Comparison of ENCODE assay signal across 2 cellular contexts in the genomic region with DNA sequence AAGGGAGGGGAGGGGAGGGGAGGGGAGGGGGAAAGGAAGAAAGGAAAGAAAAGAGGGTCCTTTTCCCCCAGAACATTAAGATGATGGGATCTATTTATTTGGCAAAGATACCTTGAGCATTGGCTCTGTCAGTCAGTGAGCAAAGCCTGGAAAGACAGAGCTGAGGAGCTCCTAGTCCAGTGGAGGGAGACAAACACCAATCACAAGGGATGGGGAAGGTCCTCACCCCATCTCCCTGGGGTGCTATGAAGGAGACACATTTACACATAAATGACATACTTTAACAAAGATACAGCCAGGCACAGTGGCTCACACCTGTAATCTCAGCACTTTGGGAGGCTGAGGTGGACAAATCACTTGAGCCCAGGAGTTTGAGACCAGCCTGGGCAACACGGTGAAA.
TF ChIP-seq lines count a peak whose summit lies in the region.

No MANE protein-coding gene starts in this region.

TF ChIP-seq in HEK293, 187 proteins besides CTCF, POLR2A, EP300 and RAD21:
- TF ChIP-seq, protein P1, sequence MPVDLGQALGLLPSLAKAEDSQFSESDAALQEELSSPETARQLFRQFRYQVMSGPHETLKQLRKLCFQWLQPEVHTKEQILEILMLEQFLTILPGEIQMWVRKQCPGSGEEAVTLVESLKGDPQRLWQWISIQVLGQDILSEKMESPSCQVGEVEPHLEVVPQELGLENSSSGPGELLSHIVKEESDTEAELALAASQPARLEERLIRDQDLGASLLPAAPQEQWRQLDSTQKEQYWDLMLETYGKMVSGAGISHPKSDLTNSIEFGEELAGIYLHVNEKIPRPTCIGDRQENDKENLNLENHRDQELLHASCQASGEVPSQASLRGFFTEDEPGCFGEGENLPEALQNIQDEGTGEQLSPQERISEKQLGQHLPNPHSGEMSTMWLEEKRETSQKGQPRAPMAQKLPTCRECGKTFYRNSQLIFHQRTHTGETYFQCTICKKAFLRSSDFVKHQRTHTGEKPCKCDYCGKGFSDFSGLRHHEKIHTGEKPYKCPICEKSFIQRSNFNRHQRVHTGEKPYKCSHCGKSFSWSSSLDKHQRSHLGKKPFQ (tag by site-specific recombination; IDR thresholded peaks at IDR 0.05): peak; percentile 24; the same call in 1 of the 2 replicates
- TF ChIP-seq OVOL3 (tag by site-specific recombination; IDR thresholded peaks at IDR 0.05) (no peak), SCRT2 (tag by site-specific recombination; IDR thresholded peaks at IDR 0.05) (no peak), ZNF274 (IDR thresholded peaks at IDR 0.05; ENCODE audit: low read length) (no peak), ZNF274 (tag by site-specific recombination; IDR thresholded peaks at IDR 0.05; ENCODE audit: borderline replicate concordance) (no peak), ZNF664 (tag by site-specific recombination; IDR thresholded peaks at IDR 0.05) (no peak), GLI2 (tag by site-specific recombination; IDR thresholded peaks at IDR 0.05; ENCODE audit: borderline replicate concordance, low read depth) (no peak), ZNF423 (tag by site-specific recombination; IDR thresholded peaks at IDR 0.05) (0 out of 2 replicates have a peak, but pooled peaks have one; percentile 26), ZBTB21 (tag by site-specific recombination; IDR thresholded peaks at IDR 0.05) (no peak)

TF ChIP-seq in K562, 482 proteins besides CTCF, POLR2A, EP300 and RAD21 (continued from another document):
- TF ChIP-seq, protein P2, sequence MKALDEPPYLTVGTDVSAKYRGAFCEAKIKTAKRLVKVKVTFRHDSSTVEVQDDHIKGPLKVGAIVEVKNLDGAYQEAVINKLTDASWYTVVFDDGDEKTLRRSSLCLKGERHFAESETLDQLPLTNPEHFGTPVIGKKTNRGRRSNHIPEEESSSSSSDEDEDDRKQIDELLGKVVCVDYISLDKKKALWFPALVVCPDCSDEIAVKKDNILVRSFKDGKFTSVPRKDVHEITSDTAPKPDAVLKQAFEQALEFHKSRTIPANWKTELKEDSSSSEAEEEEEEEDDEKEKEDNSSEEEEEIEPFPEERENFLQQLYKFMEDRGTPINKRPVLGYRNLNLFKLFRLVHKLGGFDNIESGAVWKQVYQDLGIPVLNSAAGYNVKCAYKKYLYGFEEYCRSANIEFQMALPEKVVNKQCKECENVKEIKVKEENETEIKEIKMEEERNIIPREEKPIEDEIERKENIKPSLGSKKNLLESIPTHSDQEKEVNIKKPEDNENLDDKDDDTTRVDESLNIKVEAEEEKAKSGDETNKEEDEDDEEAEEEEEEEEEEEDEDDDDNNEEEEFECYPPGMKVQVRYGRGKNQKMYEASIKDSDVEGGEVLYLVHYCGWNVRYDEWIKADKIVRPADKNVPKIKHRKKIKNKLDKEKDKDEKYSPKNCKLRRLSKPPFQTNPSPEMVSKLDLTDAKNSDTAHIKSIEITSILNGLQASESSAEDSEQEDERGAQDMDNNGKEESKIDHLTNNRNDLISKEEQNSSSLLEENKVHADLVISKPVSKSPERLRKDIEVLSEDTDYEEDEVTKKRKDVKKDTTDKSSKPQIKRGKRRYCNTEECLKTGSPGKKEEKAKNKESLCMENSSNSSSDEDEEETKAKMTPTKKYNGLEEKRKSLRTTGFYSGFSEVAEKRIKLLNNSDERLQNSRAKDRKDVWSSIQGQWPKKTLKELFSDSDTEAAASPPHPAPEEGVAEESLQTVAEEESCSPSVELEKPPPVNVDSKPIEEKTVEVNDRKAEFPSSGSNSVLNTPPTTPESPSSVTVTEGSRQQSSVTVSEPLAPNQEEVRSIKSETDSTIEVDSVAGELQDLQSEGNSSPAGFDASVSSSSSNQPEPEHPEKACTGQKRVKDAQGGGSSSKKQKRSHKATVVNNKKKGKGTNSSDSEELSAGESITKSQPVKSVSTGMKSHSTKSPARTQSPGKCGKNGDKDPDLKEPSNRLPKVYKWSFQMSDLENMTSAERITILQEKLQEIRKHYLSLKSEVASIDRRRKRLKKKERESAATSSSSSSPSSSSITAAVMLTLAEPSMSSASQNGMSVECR (CRISPR knock-in tag; IDR thresholded peaks at IDR 0.05): no peak
- TF ChIP-seq TFAM (CRISPR knock-in tag; conservative IDR thresholded peaks at IDR 0.05): no peak
- TF ChIP-seq ZNF41 (CRISPR knock-in tag; conservative IDR thresholded peaks at IDR 0.05): no peak
- no peak for TF ChIP-seq HDAC3 (IDR thresholded peaks at IDR 0.05; ENCODE audit: borderline replicate concordance, partially characterized antibody)
- TF ChIP-seq MYNN (IDR thresholded peaks at IDR 0.05): no peak
- no peak for TF ChIP-seq MYNN (CRISPR knock-in tag; IDR thresholded peaks at IDR 0.05)
- no peak for TF ChIP-seq ZFP36 (IDR thresholded peaks at IDR 0.05; ENCODE audit: low read depth, low read length, partially characterized antibody)
- TF ChIP-seq, protein P3, sequence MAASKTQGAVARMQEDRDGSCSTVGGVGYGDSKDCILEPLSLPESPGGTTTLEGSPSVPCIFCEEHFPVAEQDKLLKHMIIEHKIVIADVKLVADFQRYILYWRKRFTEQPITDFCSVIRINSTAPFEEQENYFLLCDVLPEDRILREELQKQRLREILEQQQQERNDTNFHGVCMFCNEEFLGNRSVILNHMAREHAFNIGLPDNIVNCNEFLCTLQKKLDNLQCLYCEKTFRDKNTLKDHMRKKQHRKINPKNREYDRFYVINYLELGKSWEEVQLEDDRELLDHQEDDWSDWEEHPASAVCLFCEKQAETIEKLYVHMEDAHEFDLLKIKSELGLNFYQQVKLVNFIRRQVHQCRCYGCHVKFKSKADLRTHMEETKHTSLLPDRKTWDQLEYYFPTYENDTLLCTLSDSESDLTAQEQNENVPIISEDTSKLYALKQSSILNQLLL (CRISPR knock-in tag; IDR thresholded peaks at IDR 0.05; ENCODE audit: borderline replicate concordance): no peak
- no peak for TF ChIP-seq TAF7 (tag; IDR thresholded peaks at IDR 0.05)
- TF ChIP-seq, protein P4, sequence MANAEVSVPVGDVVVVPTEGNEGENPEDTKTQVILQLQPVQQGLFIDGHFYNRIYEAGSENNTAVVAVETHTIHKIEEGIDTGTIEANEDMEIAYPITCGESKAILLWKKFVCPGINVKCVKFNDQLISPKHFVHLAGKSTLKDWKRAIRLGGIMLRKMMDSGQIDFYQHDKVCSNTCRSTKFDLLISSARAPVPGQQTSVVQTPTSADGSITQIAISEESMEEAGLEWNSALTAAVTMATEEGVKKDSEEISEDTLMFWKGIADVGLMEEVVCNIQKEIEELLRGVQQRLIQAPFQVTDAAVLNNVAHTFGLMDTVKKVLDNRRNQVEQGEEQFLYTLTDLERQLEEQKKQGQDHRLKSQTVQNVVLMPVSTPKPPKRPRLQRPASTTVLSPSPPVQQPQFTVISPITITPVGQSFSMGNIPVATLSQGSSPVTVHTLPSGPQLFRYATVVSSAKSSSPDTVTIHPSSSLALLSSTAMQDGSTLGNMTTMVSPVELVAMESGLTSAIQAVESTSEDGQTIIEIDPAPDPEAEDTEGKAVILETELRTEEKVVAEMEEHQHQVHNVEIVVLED (CRISPR knock-in tag; IDR thresholded peaks at IDR 0.05): no peak
- TF ChIP-seq, protein P5, sequence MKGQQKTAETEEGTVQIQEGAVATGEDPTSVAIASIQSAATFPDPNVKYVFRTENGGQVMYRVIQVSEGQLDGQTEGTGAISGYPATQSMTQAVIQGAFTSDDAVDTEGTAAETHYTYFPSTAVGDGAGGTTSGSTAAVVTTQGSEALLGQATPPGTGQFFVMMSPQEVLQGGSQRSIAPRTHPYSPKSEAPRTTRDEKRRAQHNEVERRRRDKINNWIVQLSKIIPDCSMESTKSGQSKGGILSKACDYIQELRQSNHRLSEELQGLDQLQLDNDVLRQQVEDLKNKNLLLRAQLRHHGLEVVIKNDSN (CRISPR knock-in tag; IDR thresholded peaks at IDR 0.05): no peak
- TF ChIP-seq CCAR2 (IDR thresholded peaks at IDR 0.05; ENCODE audit: low read depth, low read length): no peak
